11 cellular contexts compared by ENCODE assay signal in the genomic region with DNA sequence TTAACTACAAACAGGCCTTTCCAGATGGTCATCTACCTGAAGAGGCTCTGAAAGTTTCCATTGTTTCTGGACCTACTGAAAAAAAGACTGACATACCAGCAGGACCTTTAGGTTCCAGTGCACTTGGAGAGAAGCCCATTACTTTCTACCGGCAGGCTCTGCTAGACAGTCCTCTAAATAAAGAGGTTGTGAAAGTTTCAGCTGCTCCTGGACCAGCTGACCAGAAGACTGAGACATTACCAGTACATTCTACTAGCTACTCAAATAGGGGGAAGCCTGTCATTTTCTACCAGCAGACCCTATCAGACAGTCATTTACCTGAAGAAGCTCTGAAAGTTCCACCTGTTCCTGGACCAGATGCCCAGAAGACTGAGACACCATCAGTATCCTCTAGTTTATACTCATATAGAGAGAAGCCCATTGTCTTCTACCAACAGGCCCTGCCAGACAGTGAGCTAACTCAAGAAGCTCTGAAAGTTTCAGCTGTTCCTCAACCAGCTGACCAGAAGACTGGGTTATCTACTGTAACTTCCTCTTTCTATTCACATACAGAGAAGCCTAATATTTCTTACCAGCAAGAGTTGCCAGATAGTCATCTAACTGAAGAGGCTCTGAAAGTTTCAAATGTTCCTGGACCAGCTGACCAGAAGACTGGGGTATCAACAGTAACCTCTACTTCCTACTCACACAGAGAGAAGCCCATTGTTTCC.
DNase-seq lines count a peak whose midpoint lies in the region; ATAC-seq, FAIRE-seq and TF ChIP-seq lines count a peak whose summit lies in the region.
"Had no signal": no experiment of that assay in that cellular context is flagged by ENCODE, and none has a peak within 500 bp of the region (broad histone marks: within the 10 kb centered on the region; RNA-seq: fewer than 3 reads in every experiment).

No MANE protein-coding gene starts in this region.

- 70 to 89% (median 85%) methylated on average over 1 of the region's 1 CpG for WGBS in adrenal gland, 4 donors

- H3K27me3 Mint-ChIP-seq in naive B cell = no peaks in the 10 kb centered on the region

- no peaks in the 10 kb centered on the region for H3K9me3 ChIP-seq in adrenal gland (replicated peaks in 1 of 3)
- H3K9me3 ChIP-seq: gastroesophageal sphincter had no signal

- TF ChIP-seq CTCF in adrenal gland (IDR thresholded peaks at IDR 0.05) = no peak

- FAIRE-seq in GM19239 (lab: Jason Lieb, UNC) = peak; percentile 94

- H3K36me3 ChIP-seq in adrenal gland (replicated peaks in 1 of 2) (peaks cover 0 to 17% of the 10 kb centered on the region in 2 donors), H7 (replicated peaks; ENCODE audit: control insufficient read depth, insufficient read depth, low read length) (peaks cover 18% of the 10 kb centered on the region)

- H3K4me1 Mint-ChIP-seq in naive B cell = peaks cover 0 to 12% (median 0%) of the 10 kb centered on the region in 3 donors
- H3K4me1 Mint-ChIP-seq: nephron progenitor cell had no signal

- ATAC-seq in HG02759 (IDR thresholded peaks at IDR 0.05; ENCODE audit: unreplicated experiment) (peak; percentile 96), HG03571 (IDR thresholded peaks at IDR 0.05; ENCODE audit: unreplicated experiment) (peak; percentile 89), naive B cell (ENCODE audit: low read depth in 2 of 2) (peak; percentile 43 to 57)
- ATAC-seq: gastroesophageal sphincter had no signal

- H3K27me3 ChIP-seq in adrenal gland (no peaks in the 10 kb centered on the region), H7 (ENCODE audit: control insufficient read depth, insufficient read depth, low read length) (no peaks in the 10 kb centered on the region)
- H3K27me3 ChIP-seq: gastroesophageal sphincter had no signal

- no peak overlapping the region for H3K4me3 Mint-ChIP-seq in naive B cell
- H3K4me3 Mint-ChIP-seq: nephron progenitor cell had no signal

- DNase-seq in GM19239 (ENCODE audit: insufficient read length, low spot score) (peak; percentile 35), naive B cell (peak; percentile 1), NCI-H526 treated with DMSO at 0.1 percent for 48 hours (lab: John Stamatoyannopoulos, UW) (no peak), posterior cingulate gyrus (no peak), adrenal gland (no peak), H7 (no peak)
- DNase-seq: activated CD8-positive, alpha-beta memory T cell treated with anti-CD3 and anti-CD28 coated beads for 24 hours; nephron progenitor cell had no signal

- peak overlapping the region in 3 of 6 donors; percentile 38 to 65 (median 42) for H3K27ac Mint-ChIP-seq in naive B cell
- H3K27ac Mint-ChIP-seq: nephron progenitor cell had no signal

- no peaks in the 10 kb centered on the region for H3K9me3 Mint-ChIP-seq in naive B cell
- H3K9me3 Mint-ChIP-seq: nephron progenitor cell had no signal

- no peak overlapping the region for H3K27ac ChIP-seq in adrenal gland
- H3K27ac ChIP-seq: gastroesophageal sphincter had no signal

- TF ChIP-seq POLR2A in adrenal gland (IDR thresholded peaks at IDR 0.05) = no peak

- H3K36me3 Mint-ChIP-seq in naive B cell = peaks cover 7 to 14% of the 10 kb centered on the region in 2 donors

- H3K4me1 ChIP-seq in adrenal gland (replicated peaks in 1 of 2) = no peaks in the 10 kb centered on the region
- H3K4me1 ChIP-seq: gastroesophageal sphincter had no signal

- H3K4me3 ChIP-seq in adrenal gland (no peak overlapping the region), H7 (ENCODE audit: insufficient read depth, low read depth, low read length) (no peak overlapping the region)
- H3K4me3 ChIP-seq: gastroesophageal sphincter had no signal

- intact Hi-C loops in posterior cingulate gyrus (cut with DNase I) = no loop called here
- intact Hi-C loops in adrenal gland (cut with DNase I) = no loop called here

Comparison
In these comparisons a context has a peak if more than half of its experiments do, and no peak if none do; other contexts are left out.
1. DNase-seq: peak in GM19239 (single experiment) and naive B cell (single experiment); none in NCI-H526 treated with DMSO at 0.1 percent for 48 hours (single experiment), posterior cingulate gyrus (0 of 10), adrenal gland (0 of 7) and H7 (single experiment).
2. Peak in every context shown above with its lines, with median percentiles within 50 percentile points of each other: ATAC-seq.